Comparison of ENCODE assay signal across 11 cellular contexts in genomic region chr3:183295211-183295610, GRCh38. TPM values are rescaled to one million over a fixed set of nuclear protein-coding genes. Genes with fewer than 3 reads are reported as not detected.
DNase-seq lines count a peak whose midpoint lies in the region; ATAC-seq and TF ChIP-seq lines count a peak whose summit lies in the region.
"Had no signal": no experiment of that assay in that cellular context is flagged by ENCODE, and none has a peak within 500 bp of the region (broad histone marks: within the 10 kb centered on the region; RNA-seq: fewer than 3 reads in every experiment).

No MANE protein-coding gene starts in this region.

- H3K27me3 ChIP-seq in skeletal muscle satellite cell (ENCODE audit: control insufficient read depth, insufficient read depth, low read length): no peaks in the 10 kb centered on the region

- H3K27ac Mint-ChIP-seq in HFFc6: no peak overlapping the region
- H3K27ac Mint-ChIP-seq: activated CD4-positive, alpha-beta memory T cell treated with anti-CD3 and anti-CD28 coated beads, Interleukin-2, amount 10 ng/mL, durations not matched to agents 7 days and 5 days had no signal

- H3K4me1 ChIP-seq in skeletal muscle satellite cell (ENCODE audit: control insufficient read depth, insufficient read depth, low read length): peaks cover 37% of the 10 kb centered on the region

- peak; percentile 40 for DNase-seq in HFFc6
- peak; percentile 93 for DNase-seq in SKM-1 (lab: John Stamatoyannopoulos, UW; ENCODE audit: unreplicated experiment)
- DNase-seq in fibroblast of the aortic adventitia (ENCODE audit: low read depth): peak; percentile 95
- DNase-seq: activated CD4-positive, alpha-beta memory T cell treated with anti-CD3 and anti-CD28 coated beads, Interleukin-2, amount 10 ng/mL, durations not matched to agents 7 days and 5 days; kidney glomerular epithelial cell had no signal

- no peaks in the 10 kb centered on the region; the same call in 1 of the 2 replicates for H3K36me3 Mint-ChIP-seq in HFFc6 (ENCODE audit: low read depth)

- H3K27me3 Mint-ChIP-seq in HFFc6 (ENCODE audit: insufficient read depth): peaks cover 9% of the 10 kb centered on the region
- H3K27me3 Mint-ChIP-seq: activated CD4-positive, alpha-beta memory T cell treated with anti-CD3 and anti-CD28 coated beads, Interleukin-2, amount 10 ng/mL, durations not matched to agents 7 days and 5 days had no signal

- peaks cover 5% of the 10 kb centered on the region for H3K36me3 ChIP-seq in skeletal muscle satellite cell (ENCODE audit: insufficient read depth, low read length)

- no peak overlapping the region for H3K4me3 ChIP-seq in fibroblast of the aortic adventitia (ENCODE audit: low read depth, low read length)
- H3K4me3 ChIP-seq in skeletal muscle satellite cell (ENCODE audit: low read length): no peak overlapping the region

- H3K4me2 ChIP-seq in skeletal muscle satellite cell (ENCODE audit: low read length): peak overlapping the region; percentile 3

- H3K9me3 Mint-ChIP-seq in HFFc6: no peaks in the 10 kb centered on the region
- H3K9me3 Mint-ChIP-seq: activated CD4-positive, alpha-beta memory T cell treated with anti-CD3 and anti-CD28 coated beads, Interleukin-2, amount 10 ng/mL, durations not matched to agents 7 days and 5 days had no signal

- no peaks in the 10 kb centered on the region for H3K9me3 ChIP-seq in skeletal muscle satellite cell (replicated peaks; ENCODE audit: low read length)

- no peak for ATAC-seq in GM19351 (IDR thresholded peaks at IDR 0.05; ENCODE audit: unreplicated experiment)
- ATAC-seq in GM21825 (IDR thresholded peaks at IDR 0.05; ENCODE audit: unreplicated experiment): no peak
- ATAC-seq in HG02610 (IDR thresholded peaks at IDR 0.05; ENCODE audit: unreplicated experiment): no peak
- ATAC-seq in HG02973 (IDR thresholded peaks at IDR 0.05; ENCODE audit: unreplicated experiment): no peak
- ATAC-seq: Panc1 had no signal

- H3K9ac ChIP-seq in skeletal muscle satellite cell (ENCODE audit: low read depth, low read length): no peak overlapping the region

- H3K4me3 Mint-ChIP-seq in HFFc6: no peak overlapping the region
- H3K4me3 Mint-ChIP-seq: activated CD4-positive, alpha-beta memory T cell treated with anti-CD3 and anti-CD28 coated beads, Interleukin-2, amount 10 ng/mL, durations not matched to agents 7 days and 5 days had no signal

- peaks cover 11% of the 10 kb centered on the region for H3K4me1 Mint-ChIP-seq in HFFc6 (ENCODE audit: low read depth)
- H3K4me1 Mint-ChIP-seq: activated CD4-positive, alpha-beta memory T cell treated with anti-CD3 and anti-CD28 coated beads, Interleukin-2, amount 10 ng/mL, durations not matched to agents 7 days and 5 days had no signal

- TF ChIP-seq CTCF in HFFc6 (IDR thresholded peaks at IDR 0.05): no peak
- TF ChIP-seq CTCF in fibroblast of the aortic adventitia (IDR thresholded peaks at IDR 0.05; ENCODE audit: insufficient read depth, low read length): no peak

RNA-seq across cellular contexts. Expression of gene B3GNT5, which starts 42.2 kb away (rescaled TPM):
- total RNA-seq in HFFc6 (2021; fragmentation: NEBNext Ultra II Directional; extraction: Animal tissue kit (Norgen Biotek cat#: 25700)): not detected
- total RNA-seq in fibroblast of the aortic adventitia (ENCODE audit: low replicate concordance): 4.7 and 10.4 TPM in 2 replicates
- 32.1 and 33.0 TPM in 2 replicates for total RNA-seq in skeletal muscle satellite cell (2012; rRNA removed)

Comparison
In these comparisons a context has a peak if more than half of its experiments do, and no peak if none do; other contexts are left out.
1. DNase-seq: peak in every context shown above with its lines; median percentile 95 in fibroblast of the aortic adventitia; 93 in SKM-1; 40 in HFFc6.